13 cellular contexts compared by ENCODE assay signal in genomic region chr7:116395125-116395791, GRCh38.
DNase-seq lines count a peak whose midpoint lies in the region; ATAC-seq lines count a peak whose summit lies in the region.
"Had no signal": no experiment of that assay in that cellular context is flagged by ENCODE, and none has a peak within 500 bp of the region (broad histone marks: within the 10 kb centered on the region; RNA-seq: fewer than 3 reads in every experiment).

No MANE protein-coding gene starts in this region.

- no peaks in the 10 kb centered on the region for H3K27me3 ChIP-seq in subcutaneous abdominal adipose tissue (ENCODE audit: control insufficient read depth in 5 of 5, insufficient read depth in 4 of 5, low read length in 5 of 5)
- H3K27me3 ChIP-seq: upper lobe of left lung had no signal

- ATAC-seq in HG03196 (IDR thresholded peaks at IDR 0.05; ENCODE audit: unreplicated experiment) = no peak

- H3K27ac ChIP-seq in subcutaneous abdominal adipose tissue (ENCODE audit: low read depth, low read length) = peak overlapping the region; percentile 71

- no peak overlapping the region for H3K4me3 ChIP-seq in subcutaneous abdominal adipose tissue (ENCODE audit: low read depth in 1 of 5, low read length in 5 of 5)
- H3K4me3 ChIP-seq: upper lobe of left lung had no signal

- H3K9ac ChIP-seq in subcutaneous abdominal adipose tissue (ENCODE audit: low read length in 5 of 5) = no peak overlapping the region

- H3K36me3 ChIP-seq in subcutaneous abdominal adipose tissue (ENCODE audit: control insufficient read depth in 5 of 5, insufficient read depth in 5 of 5, low read length in 5 of 5) = no peaks in the 10 kb centered on the region
- H3K36me3 ChIP-seq: upper lobe of left lung had no signal

- peaks cover 0 to 3% (median 0%) of the 10 kb centered on the region in 5 donors for H3K9me3 ChIP-seq in subcutaneous abdominal adipose tissue (ENCODE audit: control insufficient read depth in 5 of 5, low read length in 5 of 5)
- H3K9me3 ChIP-seq: upper lobe of left lung had no signal

- peaks cover 2 to 22% (median 9%) of the 10 kb centered on the region in 5 donors for H3K4me1 ChIP-seq in subcutaneous abdominal adipose tissue (ENCODE audit: control insufficient read depth in 5 of 5, insufficient read depth in 5 of 5, low read length in 5 of 5)

- DNase-seq in NCI-H748 (lab: John Stamatoyannopoulos, UW; ENCODE audit: unreplicated experiment) (peak; percentile 21), NCI-H748 treated with DMSO at 0.1 percent for 48 hours (lab: John Stamatoyannopoulos, UW) (no peak), SW480 (ENCODE audit: low spot score) (peak; percentile 71), glomerular endothelial cell (ENCODE audit: extremely low read depth, low read depth, low spot score) (peak; percentile 60), activated gamma-delta T cell treated with Interleukin-2 at 50 U/mL for 16 hours (no peak)
- DNase-seq in stimulated activated CD4-positive, alpha-beta T cell treated with anti-CD3 and anti-CD28 coated beads, Interleukin-4, amount 100 ng/mL, for 4 hours = no peak
- DNase-seq: activated T-cell treated with anti-CD3 and anti-CD28 coated beads for 4 hours, AML-193, head of caudate nucleus, NCI-H774, upper lobe of left lung had no signal

Comparison
In these comparisons a context has a peak if more than half of its experiments do, and no peak if none do; other contexts are left out.
1. DNase-seq: peak in NCI-H748 (single experiment), SW480 (single experiment) and glomerular endothelial cell (single experiment); none in NCI-H748 treated with DMSO at 0.1 percent for 48 hours (single experiment), stimulated activated CD4-positive, alpha-beta T cell treated with anti-CD3 and anti-CD28 coated beads, Interleukin-4, amount 100 ng/mL, for 4 hours (0 of 2) and activated gamma-delta T cell treated with Interleukin-2 at 50 U/mL for 16 hours (single experiment).